Comparison of ENCODE assay signal across 16 cellular contexts in genomic region chr3:129347446-129347845, GRCh38.
"Had no signal": no experiment of that assay in that cellular context is flagged by ENCODE, and none has a peak within 500 bp of the region (broad histone marks: within the 10 kb centered on the region; RNA-seq: fewer than 3 reads in every experiment).

No MANE protein-coding gene starts in this region.

- H3K36me3 ChIP-seq: left ventricle myocardium inferior, lower lobe of right lung, right atrium auricular region had no signal

- H3K27me3 ChIP-seq: hepatocyte, right atrium auricular region had no signal

- H3K4me3 ChIP-seq: coronary artery, hepatocyte, left ventricle myocardium inferior, lower lobe of right lung, right atrium auricular region, smooth muscle cell had no signal

- H3K4me1 ChIP-seq: foreskin keratinocyte had no signal

- H3K27ac ChIP-seq: coronary artery, foreskin keratinocyte, hepatocyte, left ventricle myocardium inferior, lower lobe of right lung, right atrium auricular region had no signal

- H3K79me2 ChIP-seq: hepatocyte had no signal

- H3K9me3 ChIP-seq: left ventricle myocardium inferior, lower lobe of right lung, right atrium auricular region had no signal

- H3K4me2 ChIP-seq: hepatocyte, smooth muscle cell had no signal

- ATAC-seq: foreskin keratinocyte; left cardiac atrium; lower lobe of right lung; natural killer cell treated with Interleukin-12 subunit alpha and Interleukin-12 subunit beta and Interleukin-15 and Interleukin-18, amount 100 ng/mL, for 72 hours had no signal

- H2AFZ ChIP-seq: hepatocyte had no signal

- DNase-seq: effector CD4-positive, alpha-beta T cell; endodermal cell; erythroblast; foreskin keratinocyte; kidney; left cardiac atrium; left ventricle myocardium inferior; midbrain; stimulated activated CD4-positive, alpha-beta T cell treated with anti-CD3 and anti-CD28 coated beads, Interleukin-2, amount 100 ng/mL, for 48 hours; stimulated activated naive CD4-positive, alpha-beta T cell treated with Interleukin-2 at 50 U/mL for 16 hours had no signal
